ENCODE assay signal across 9 cellular contexts in genomic region chr5:151319334-151319733, GRCh38. TPM values are rescaled to one million over a fixed set of nuclear protein-coding genes. Genes with fewer than 3 reads are reported as not detected.
A peak's percentile ranks its signal among the peaks of the same experiment; 100 is the strongest.
DNase-seq lines count a peak whose midpoint lies in the region; ATAC-seq and TF ChIP-seq lines count a peak whose summit lies in the region.
"Had no signal": no experiment of that assay in that cellular context is flagged by ENCODE, and none has a peak within 500 bp of the region (broad histone marks: within the 10 kb centered on the region; RNA-seq: fewer than 3 reads in every experiment).

No MANE protein-coding gene starts in this region.

- intact Hi-C loops in adrenal gland (cut with DNase I): no loop called here

- no peak overlapping the region for H2BK15ac ChIP-seq in mesenchymal stem cell (ENCODE audit: low read depth, poor library complexity, severe bottlenecking)

- DNase-seq in DMS79 treated with DMSO at 0.1 percent for 48 hours (lab: John Stamatoyannopoulos, UW): peak; percentile 54
- DNase-seq in HK-2 (ENCODE audit: unreplicated experiment): peak; percentile 0
- peak in 6 of 7 donors; percentile 16 to 54 (median 23) for DNase-seq in adrenal gland
- DNase-seq in mesenchymal stem cell: peak; percentile 17
- no peak for DNase-seq in NCI-H2029 (lab: John Stamatoyannopoulos, UW)
- DNase-seq in D341Med (ENCODE audit: low spot score): no peak

- no peak overlapping the region for H3K14ac ChIP-seq in mesenchymal stem cell (ENCODE audit: low read length in 2 of 2)

- no peak overlapping the region for H3K4me2 ChIP-seq in mesenchymal stem cell (ENCODE audit: low read length, poor library complexity, severe bottlenecking)

- H3K4me1 ChIP-seq in adrenal gland (replicated peaks in 1 of 2) (peaks cover 8 to 9% of the 10 kb centered on the region in 2 donors), mesenchymal stem cell (ENCODE audit: control insufficient read depth, insufficient read depth, low read depth, low read length) (peaks cover 1% of the 10 kb centered on the region)

- H3K27me3 ChIP-seq in adrenal gland: no peaks in the 10 kb centered on the region
- peaks cover 2 to 5% of the 10 kb centered on the region in 2 experiments for H3K27me3 ChIP-seq in mesenchymal stem cell (ENCODE audit: control insufficient read depth in 1 of 2, insufficient read depth in 1 of 2, low read length in 2 of 2)
- H3K27me3 ChIP-seq: gastrocnemius medialis had no signal

- peak in 1 of 6 experiments; percentile 17 for TF ChIP-seq CTCF in adrenal gland (IDR thresholded peaks at IDR 0.05)

- no peak overlapping the region for H3K23ac ChIP-seq in mesenchymal stem cell (ENCODE audit: low read length in 2 of 2)

- no peak overlapping the region for H2BK120ac ChIP-seq in mesenchymal stem cell (ENCODE audit: low read depth, low read length)

- WGBS in adrenal gland, 4 donors: 12 to 28% (median 19%) methylated on average over 1 of the region's 1 CpG
- 33% methylated on average over 1 of the region's 1 CpG for WGBS in mesenchymal stem cell

- no peak for TF ChIP-seq POLR2A in adrenal gland (IDR thresholded peaks at IDR 0.05)

- no peak overlapping the region for H3K4me3 ChIP-seq in adrenal gland
- H3K4me3 ChIP-seq in mesenchymal stem cell (ENCODE audit: insufficient read depth in 1 of 2, low read depth in 1 of 2, low read length in 2 of 2): no peak overlapping the region
- H3K4me3 ChIP-seq: gastrocnemius medialis had no signal

- H2AK5ac ChIP-seq in mesenchymal stem cell (ENCODE audit: low read length, severe bottlenecking): no peak overlapping the region

- no peak overlapping the region for H2BK5ac ChIP-seq in mesenchymal stem cell (ENCODE audit: low read depth, low read length, poor library complexity, severe bottlenecking)

- H4K91ac ChIP-seq in mesenchymal stem cell (ENCODE audit: low read length): no peak overlapping the region

- no peaks in the 10 kb centered on the region for H3K9me3 ChIP-seq in adrenal gland (replicated peaks in 1 of 3)
- H3K9me3 ChIP-seq in mesenchymal stem cell (ENCODE audit: control insufficient read depth, low read length): no peaks in the 10 kb centered on the region
- H3K9me3 ChIP-seq: gastrocnemius medialis had no signal

- ATAC-seq in GM19463 (IDR thresholded peaks at IDR 0.05; ENCODE audit: unreplicated experiment) (peak; percentile 82), HG02973 (IDR thresholded peaks at IDR 0.05; ENCODE audit: unreplicated experiment) (no peak)

- no peak overlapping the region for H3K18ac ChIP-seq in mesenchymal stem cell (ENCODE audit: low read depth in 1 of 2, low read length in 2 of 2)

- no peak overlapping the region for H2BK12ac ChIP-seq in mesenchymal stem cell (ENCODE audit: low read length in 2 of 2)

- H3K9ac ChIP-seq in mesenchymal stem cell (ENCODE audit: low read length): no peak overlapping the region

- no peaks in the 10 kb centered on the region for H3K79me1 ChIP-seq in mesenchymal stem cell (replicated peaks; ENCODE audit: low read length, poor library complexity, severe bottlenecking)

- no peak overlapping the region for H3K4ac ChIP-seq in mesenchymal stem cell (ENCODE audit: low read depth in 1 of 2, low read length in 2 of 2)

- H3K36me3 ChIP-seq in adrenal gland (replicated peaks in 1 of 2) (no peaks in the 10 kb centered on the region), mesenchymal stem cell (ENCODE audit: control insufficient read depth in 1 of 2, insufficient read depth in 2 of 2, low read depth in 1 of 2, low read length in 2 of 2) (no peaks in the 10 kb centered on the region)

- no peak overlapping the region for H2AFZ ChIP-seq in mesenchymal stem cell (ENCODE audit: low read depth, low read length)

- no peak overlapping the region for H4K8ac ChIP-seq in mesenchymal stem cell (ENCODE audit: low read length)

- H3K27ac ChIP-seq in adrenal gland (peak overlapping the region in 1 of 5 donors; percentile 37), mesenchymal stem cell (ENCODE audit: low read length, poor library complexity, severe bottlenecking) (no peak overlapping the region)

RNA-seq across cellular contexts. Expression of gene SLC36A3, which starts 15.8 kb away (rescaled TPM):
- not detected for total RNA-seq in adrenal gland
- not detected for polyA plus RNA-seq in adrenal gland
- polyA plus RNA-seq in mesenchymal stem cell (2013, experiment 1 of 2): not detected
- not detected for polyA plus RNA-seq in mesenchymal stem cell (2013, experiment 2 of 2)
- total RNA-seq: gastrocnemius medialis had no signal

RNA-seq across cellular contexts. Expression of gene SLC36A2, which starts 28.0 kb away (rescaled TPM):
- not detected for total RNA-seq in adrenal gland
- polyA plus RNA-seq in adrenal gland: under 1 TPM in 2 of 3 donors, not detected in 1; 0.07 to 0.17 TPM
- polyA plus RNA-seq in mesenchymal stem cell (2013, experiment 1 of 2): 0.01 TPM
- not detected for polyA plus RNA-seq in mesenchymal stem cell (2013, experiment 2 of 2)

Comparison
In these comparisons a context has a peak if more than half of its experiments do, and no peak if none do; other contexts are left out.
1. DNase-seq: peak in DMS79 treated with DMSO at 0.1 percent for 48 hours (single experiment), HK-2 (single experiment), adrenal gland (6 of 7) and mesenchymal stem cell (single experiment); none in NCI-H2029 (single experiment) and D341Med (single experiment).